In genomic region chr13:39676315-39676876, GRCh38 we compare ENCODE assay signal across 8 cellular contexts. TPM values are rescaled to one million over a fixed set of nuclear protein-coding genes. Genes with fewer than 3 reads are reported as not detected.
DNase-seq lines count a peak whose midpoint lies in the region; ATAC-seq lines count a peak whose summit lies in the region.

No MANE protein-coding gene starts in this region.

- DNase-seq in ELR (ENCODE audit: low read depth) (peak; percentile 76), NCI-H1930 (lab: John Stamatoyannopoulos, UW) (peak; percentile 13 to 23), amniotic epithelial cell (ENCODE audit: low read depth) (peak; percentile 56), iPS DF 6.9 (ENCODE audit: low read depth, low spot score) (peak; percentile 9), posterior vena cava (ENCODE audit: low spot score) (no peak)

- WGBS in iPS DF 6.9 (ENCODE audit: insufficient coverage, insufficient read length), result no CpG with 5 or more reads among the region's 1 CpG

- H3K27ac ChIP-seq in ACC112 (ENCODE audit: low read depth, low read length), result peak overlapping the region; percentile 23; the same call in 1 of the 2 replicates
- H3K27ac ChIP-seq in iPS DF 6.9 (ENCODE audit: low read length), result no peak overlapping the region

- H3K36me3 ChIP-seq in ACC112 (ENCODE audit: insufficient read depth, low read length), result no peaks in the 10 kb centered on the region
- no peaks in the 10 kb centered on the region; the same call in 1 of the 2 replicates for H3K36me3 ChIP-seq in iPS DF 6.9 (ENCODE audit: control insufficient read depth, insufficient read depth, low read length)

- H3K27me3 ChIP-seq in ACC112 (ENCODE audit: insufficient read depth, low read length) (no peaks in the 10 kb centered on the region), iPS DF 6.9 (ENCODE audit: control insufficient read depth, insufficient read depth, low read length) (no peaks in the 10 kb centered on the region)

- no peaks in the 10 kb centered on the region for H3K79me2 ChIP-seq in ACC112 (ENCODE audit: control insufficient read depth, insufficient read depth, low read length, unreplicated experiment)

- H3K4me3 ChIP-seq in ACC112 (ENCODE audit: low read depth, low read length) (peak overlapping the region; percentile 45), iPS DF 6.9 (ENCODE audit: low read length) (no peak overlapping the region)

- H3K4me1 ChIP-seq in ACC112 (ENCODE audit: control insufficient read depth, insufficient read depth, low read length, unreplicated experiment), result no peaks in the 10 kb centered on the region
- no peaks in the 10 kb centered on the region for H3K4me1 ChIP-seq in iPS DF 6.9 (ENCODE audit: control insufficient read depth, insufficient read depth, low read length)

- H3K9me3 ChIP-seq in iPS DF 6.9 (ENCODE audit: control insufficient read depth, insufficient read depth, low read length), result no peaks in the 10 kb centered on the region

- no peak for ATAC-seq in HG02884 (IDR thresholded peaks at IDR 0.05; ENCODE audit: unreplicated experiment)
- no peak for ATAC-seq in HG02852 (IDR thresholded peaks at IDR 0.05; ENCODE audit: unreplicated experiment)

- intact Hi-C loops in posterior vena cava (cut with DNase I), result loop anchor here in 1 of 2 donors (10.0 kb wide), 1 partner anchor 1008 kb away; no protein-coding TSS in a partner anchor

- no peak overlapping the region for H2AFZ ChIP-seq in ACC112 (ENCODE audit: low read length, unreplicated experiment)

RNA-seq across cellular contexts. Expression of gene COG6, which starts 20.9 kb away (rescaled TPM):
- total RNA-seq in posterior vena cava, result 10 to 100 TPM; 47.7 to 54.4 TPM
